ENCODE assay signal across 8 cellular contexts in genomic region chr12:47838286-47838931, GRCh38. TPM values are rescaled to one million over a fixed set of nuclear protein-coding genes. Genes with fewer than 3 reads are reported as not detected.
A peak's percentile ranks its signal among the peaks of the same experiment; 100 is the strongest.
DNase-seq lines count a peak whose midpoint lies in the region; ATAC-seq and TF ChIP-seq lines count a peak whose summit lies in the region.

No MANE protein-coding gene starts in this region.

- no peak overlapping the region for H3K4me3 ChIP-seq in prostate gland

- peak; percentile 11 for ATAC-seq in activated CD8-positive, alpha-beta T cell treated with anti-CD3 and anti-CD28 coated beads for 36 hours
- ATAC-seq in HG02623 (IDR thresholded peaks at IDR 0.05; ENCODE audit: unreplicated experiment) (no peak), GM21576 (IDR thresholded peaks at IDR 0.05; ENCODE audit: unreplicated experiment) (no peak)

- 38% methylated on average over 10 of the region's 10 CpGs for WGBS in prostate gland

- H3K9me3 ChIP-seq in prostate gland, result no peaks in the 10 kb centered on the region

- no peak overlapping the region for H3K27ac ChIP-seq in prostate gland

- peaks cover 5% of the 10 kb centered on the region for H3K36me3 Mint-ChIP-seq in activated CD8-positive, alpha-beta T cell treated with anti-CD3 and anti-CD28 coated beads for 36 hours (ENCODE audit: low read depth)

- DNase-seq in DMS114 treated with DMSO at 0.1 percent for 48 hours (lab: John Stamatoyannopoulos, UW; ENCODE audit: unreplicated experiment) (peak; percentile 37), KBM-7 (peak; percentile 57), germinal center (ENCODE audit: low spot score) (peak; percentile 48), prostate gland (ENCODE audit: low spot score) (no peak), NCI-H2171 treated with DMSO at 0.1 percent for 48 hours (lab: John Stamatoyannopoulos, UW) (no peak)
- peak; percentile 67 for DNase-seq in activated CD8-positive, alpha-beta T cell treated with anti-CD3 and anti-CD28 coated beads for 36 hours

- no peaks in the 10 kb centered on the region for H3K27me3 ChIP-seq in prostate gland (replicated peaks; ENCODE audit: insufficient read depth)

- no peaks in the 10 kb centered on the region for H3K36me3 ChIP-seq in prostate gland

- intact Hi-C loops in activated CD8-positive, alpha-beta T cell treated with anti-CD3 and anti-CD28 coated beads for 36 hours (cut with micrococcal nuclease), result loop anchor here (2.0 to 5.0 kb wide), 4 partner anchors 36 to 122 kb away; no protein-coding TSS in a partner anchor
- intact Hi-C loops in prostate gland (cut with DNase I), result loop anchor here (2.0 to 5.0 kb wide), 4 partner anchors 41 to 186 kb away; no protein-coding TSS in a partner anchor

- no peaks in the 10 kb centered on the region for H3K4me1 ChIP-seq in prostate gland (replicated peaks)

- H3K4me1 Mint-ChIP-seq in activated CD8-positive, alpha-beta T cell treated with anti-CD3 and anti-CD28 coated beads for 36 hours (ENCODE audit: low read depth), result peaks cover 54% of the 10 kb centered on the region

- no peaks in the 10 kb centered on the region for H3K9me3 Mint-ChIP-seq in activated CD8-positive, alpha-beta T cell treated with anti-CD3 and anti-CD28 coated beads for 36 hours

- no peak overlapping the region for H3K27ac Mint-ChIP-seq in activated CD8-positive, alpha-beta T cell treated with anti-CD3 and anti-CD28 coated beads for 36 hours

- no peak overlapping the region for H3K4me3 Mint-ChIP-seq in activated CD8-positive, alpha-beta T cell treated with anti-CD3 and anti-CD28 coated beads for 36 hours

- TF ChIP-seq CTCF in activated CD8-positive, alpha-beta T cell treated with anti-CD3 and anti-CD28 coated beads for 36 hours (IDR thresholded peaks at IDR 0.05), result peak; percentile 70
- peak in 3 of 4 experiments; percentile 28 to 64 (median 40) for TF ChIP-seq CTCF in prostate gland (IDR thresholded peaks at IDR 0.05)

- TF ChIP-seq POLR2A in prostate gland (IDR thresholded peaks at IDR 0.05), result no peak

- POLR2A ChIA-PET in activated CD8-positive, alpha-beta T cell treated with anti-CD3 and anti-CD28 coated beads for 36 hours (lab: Charles Lee), result interaction anchor here (0.6 to 21.6 kb wide), 14 partner anchors 14 to 132 kb away, joined by 3 to 904 read pairs (median 3); partner anchors contain the start of genes HDAC7 and TMEM106C

- CTCF ChIA-PET in activated CD8-positive, alpha-beta T cell treated with anti-CD3 and anti-CD28 coated beads for 36 hours (lab: Charles Lee), result interaction anchor here (0.6 to 19.7 kb wide), 52 partner anchors 9 to 359 kb away, joined by 3 to 624 read pairs (median 6); partner anchors contain the start of genes ASB8, ENDOU, HDAC7 and RAPGEF3

- no peaks in the 10 kb centered on the region for H3K27me3 Mint-ChIP-seq in activated CD8-positive, alpha-beta T cell treated with anti-CD3 and anti-CD28 coated beads for 36 hours

- in situ Hi-C loops in KBM-7 (cut with MboI; ENCODE audit: low pct_unique_long_range_greater_than_20kb, low sequenced_read_pairs), result loop anchor here (10.0 to 25.0 kb wide), 2 partner anchors 54 to 101 kb away; partner anchors contain the start of gene ENDOU

RNA-seq across cellular contexts. Expression of gene HDAC7, which starts 18.7 kb away (rescaled TPM):
- 100 to 1,000 TPM; 373 to 382 TPM for total RNA-seq in activated CD8-positive, alpha-beta T cell treated with anti-CD3 and anti-CD28 coated beads for 36 hours
- total RNA-seq in prostate gland, result 10 to 100 TPM; 39.5 to 67.7 TPM

Comparison
In these comparisons a context has a peak if more than half of its experiments do, and no peak if none do; other contexts are left out.
1. DNase-seq: peak in DMS114 treated with DMSO at 0.1 percent for 48 hours (single experiment), KBM-7 (single experiment), activated CD8-positive, alpha-beta T cell treated with anti-CD3 and anti-CD28 coated beads for 36 hours (single experiment) and germinal center (single experiment); none in prostate gland (single experiment) and NCI-H2171 treated with DMSO at 0.1 percent for 48 hours (single experiment).
2. RNA of gene HDAC7, which starts 18.7 kb away (total RNA-seq): 373 to 382 TPM in activated CD8-positive, alpha-beta T cell treated with anti-CD3 and anti-CD28 coated beads for 36 hours; 39.5 to 67.7 TPM in prostate gland; every median in the first group is over 4 times any median in the second.